In the genomic region with DNA sequence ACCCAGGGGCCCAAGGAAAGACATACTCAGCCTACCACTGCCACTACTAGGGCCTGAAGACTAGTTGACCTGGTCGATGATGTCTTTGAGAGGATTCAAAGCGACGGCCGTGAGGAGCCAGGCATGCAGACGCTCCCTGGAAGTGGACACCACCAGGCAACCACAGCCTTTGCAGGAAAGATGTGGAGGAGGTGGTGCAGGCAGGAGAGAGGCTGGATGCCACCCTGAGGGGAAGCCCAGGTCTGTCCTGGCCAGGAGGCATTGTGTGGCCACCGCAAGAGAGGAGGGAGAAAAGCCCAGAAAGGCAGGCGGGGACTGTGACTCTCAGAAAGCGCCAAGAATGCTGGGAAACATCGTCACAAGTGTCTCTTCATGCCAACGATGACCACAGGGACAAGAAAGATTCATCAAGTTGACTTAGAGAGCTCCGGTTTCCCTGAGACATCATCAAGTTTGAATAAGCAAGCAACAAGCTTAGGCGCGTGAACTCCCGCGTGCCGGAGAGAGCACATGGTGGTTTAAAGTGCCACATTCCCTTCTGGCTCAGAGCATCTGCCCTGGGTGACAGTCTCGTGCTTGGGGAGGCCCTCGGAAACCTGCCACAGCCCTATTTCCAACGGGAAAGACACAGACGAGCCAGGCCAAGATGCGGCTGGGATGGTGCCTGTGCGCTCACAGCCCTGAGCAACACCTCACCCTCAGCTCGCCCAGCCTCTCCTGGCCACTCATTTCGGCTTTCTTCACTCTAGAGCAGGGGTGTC, we compare ENCODE assay signal across 14 cellular contexts.
DNase-seq lines count a peak whose midpoint lies in the region; ATAC-seq, FAIRE-seq and TF ChIP-seq lines count a peak whose summit lies in the region.
"Had no signal": no experiment of that assay in that cellular context is flagged by ENCODE, and none has a peak within 500 bp of the region (broad histone marks: within the 10 kb centered on the region; RNA-seq: fewer than 3 reads in every experiment).

No MANE protein-coding gene starts in this region.

- FAIRE-seq in H1 (lab: Jason Lieb, UNC): no peak

- peak; percentile 19 for DNase-seq in activated CD8-positive, alpha-beta memory T cell treated with anti-CD3 and anti-CD28 coated beads for 24 hours
- no peak for DNase-seq in activated CD8-positive, alpha-beta memory T cell treated with anti-CD3 and anti-CD28 coated beads, Interleukin-2, amount 50 U/mL, for 48 hours
- no peak for DNase-seq in H1 (ENCODE audit: low read depth in 1 of 2, low spot score in 2 of 2)
- DNase-seq in mesenteric fat pad (ENCODE audit: low spot score): peak; percentile 47
- peak; percentile 17 for DNase-seq in ureter (ENCODE audit: low spot score)
- no peak for DNase-seq in activated effector memory CD4-positive, alpha-beta T cell treated with anti-CD3 and anti-CD28 coated beads, Interleukin-2, amount 50 U/mL, for 16 hours
- DNase-seq in SW 1271 (lab: John Stamatoyannopoulos, UW): no peak
- DNase-seq: COR-L47, GF-D8, GOT3 had no signal

- H2BK20ac ChIP-seq in H1 (ENCODE audit: low read length): no peak overlapping the region

- no peaks in the 10 kb centered on the region for H3K79me2 ChIP-seq in H1 (ENCODE audit: control insufficient read depth in 1 of 2, insufficient read depth in 2 of 2, low read length in 2 of 2)

- H4K20me1 ChIP-seq in H1 (replicated peaks in 1 of 2; ENCODE audit: control insufficient read depth in 1 of 2, insufficient read depth in 2 of 2, low read length in 2 of 2): peaks cover 0 to 2% of the 10 kb centered on the region in 2 experiments

- H3K36me3 ChIP-seq in H1 (ENCODE audit: control insufficient read depth in 2 of 4, insufficient read depth in 4 of 4, low read length in 3 of 4): no peaks in the 10 kb centered on the region

- H3K9ac ChIP-seq in H1 (replicated peaks in 1 of 4; ENCODE audit: extremely low read depth in 1 of 4, low read depth in 3 of 4, low read length in 3 of 4): no peak overlapping the region

- H4K5ac ChIP-seq in H1 (ENCODE audit: insufficient read length, low read depth, low read length): no peak overlapping the region

- TF ChIP-seq POLR2A in H1 (IDR thresholded peaks at IDR 0.05; ENCODE audit: control extremely low read depth in 1 of 2, low read depth in 2 of 2, low read length in 2 of 2): no peak

- WGBS in H1 (ENCODE audit: extremely low coverage in 1 of 2, insufficient coverage in 1 of 2, insufficient read length in 1 of 2, insufficient replicate concordance in 2 of 2, low coverage in 1 of 2, low lambda C conversion rate in 2 of 2, missing lambda C conversion rate in 1 of 2), 2 experiments: 91% methylated on average over 23 of the region's 24 CpGs; no CpG with 5 or more reads in 1 of the 2 experiments

- H3K4me3 ChIP-seq in H1 (ENCODE audit: extremely low read depth in 1 of 4, insufficient read depth in 2 of 4, low read depth in 3 of 4, low read length in 4 of 4): no peak overlapping the region

- H3K56ac ChIP-seq in H1 (replicated peaks; ENCODE audit: insufficient read length, low read depth, low read length): no peak overlapping the region

- CTCF ChIA-PET in H1 (lab: Charles Lee; ENCODE audit: partially characterized antibody): no interaction called here

- H3K27ac ChIP-seq in H1 (ENCODE audit: low read depth, low read length): no peak overlapping the region
- H3K27ac ChIP-seq: 22Rv1 had no signal

- POLR2A ChIA-PET in H1 (lab: Charles Lee; ENCODE audit: partially characterized antibody): no interaction called here

- no peak for ATAC-seq in GM21526 (IDR thresholded peaks at IDR 0.05; ENCODE audit: low FRiP score, unreplicated experiment)
- ATAC-seq: CD8-positive, alpha-beta T cell; HCT116 had no signal

- H3K4me2 ChIP-seq in H1 (ENCODE audit: insufficient read depth in 1 of 2, low read depth in 2 of 2, low read length in 2 of 2): no peak overlapping the region

- H3K23me2 ChIP-seq in H1 (ENCODE audit: low read depth, low read length): 0 out of 2 replicates have a peak, but pooled peaks cover 3% of the 10 kb centered on the region

- no peak for TF ChIP-seq CTCF in H1 (IDR thresholded peaks at IDR 0.05; ENCODE audit: control extremely low read depth in 1 of 3, insufficient read depth in 1 of 3, low read depth in 1 of 3, low read length in 3 of 3)

- TF ChIP-seq RAD21 in H1 (IDR thresholded peaks at IDR 0.05 in 1 of 2, conservative IDR thresholded peaks at IDR 0.05 in 1 of 2; ENCODE audit: low read depth in 2 of 2, low read length in 2 of 2): no peak

- no peak overlapping the region for H2BK15ac ChIP-seq in H1 (ENCODE audit: low read length)

- H2BK5ac ChIP-seq in H1 (ENCODE audit: low read depth, low read length): no peak overlapping the region

- H3K14ac ChIP-seq in H1 (ENCODE audit: insufficient read length): no peak overlapping the region

- no peaks in the 10 kb centered on the region; a peak in 1 of 7 replicates for H3K4me1 ChIP-seq in H1 (replicated peaks in 1 of 4; ENCODE audit: control insufficient read depth in 3 of 4, insufficient read depth in 4 of 4, low read length in 3 of 4)

- H3K18ac ChIP-seq in H1 (ENCODE audit: extremely low read depth, low read length): no peak overlapping the region

- H4K91ac ChIP-seq in H1 (replicated peaks; ENCODE audit: insufficient read length, low read length): no peak overlapping the region

- H3K4ac ChIP-seq in H1 (replicated peaks; ENCODE audit: insufficient read length, low read depth, low read length): no peak overlapping the region

- no peak overlapping the region for H4K8ac ChIP-seq in H1 (ENCODE audit: extremely low read depth, insufficient read depth, low read length)

- H2BK12ac ChIP-seq in H1 (ENCODE audit: low read depth, low read length): no peak overlapping the region

- H3K27me3 ChIP-seq in H1 (replicated peaks in 1 of 4; ENCODE audit: control insufficient read depth in 3 of 4, extremely low read depth in 1 of 4, insufficient read depth in 3 of 4, low read length in 3 of 4): no peaks in the 10 kb centered on the region

- 0 out of 2 replicates have a peak overlapping the region, but pooled peaks have one; percentile 39 for H2AFZ ChIP-seq in H1 (ENCODE audit: low read length)

- H3K9me3 ChIP-seq in H1 (ENCODE audit: insufficient read depth in 2 of 2, low read depth in 1 of 2, low read length in 1 of 2): no peaks in the 10 kb centered on the region

- H3K23ac ChIP-seq in H1 (ENCODE audit: insufficient read length): no peak overlapping the region

- H2BK120ac ChIP-seq in H1 (replicated peaks; ENCODE audit: low read depth, low read length): no peak overlapping the region

- TF ChIP-seq EP300 in H1 (IDR thresholded peaks at IDR 0.05; ENCODE audit: borderline replicate concordance in 1 of 2, low read depth in 2 of 2, low read length in 2 of 2): no peak

- H3K79me1 ChIP-seq in H1 (ENCODE audit: low read depth, low read length): no peaks in the 10 kb centered on the region

- H2AK5ac ChIP-seq in H1 (ENCODE audit: low read depth, low read length): no peak overlapping the region

TF ChIP-seq in H1, 55 proteins besides CTCF, POLR2A, EP300 and RAD21 (continues in another document):
- no peak for TF ChIP-seq RNF2 (IDR thresholded peaks at IDR 0.05; ENCODE audit: borderline replicate concordance, low read depth, low read length, missing control alignments, poor library complexity, severe bottlenecking)
- no peak for TF ChIP-seq HDAC2 (IDR thresholded peaks at IDR 0.05; ENCODE audit: borderline replicate concordance in 1 of 2, low read depth in 2 of 2, low read length in 2 of 2)
- no peak for TF ChIP-seq POLR2AphosphoS5 (IDR thresholded peaks at IDR 0.05; ENCODE audit: low read depth, low read length)
- no peak for TF ChIP-seq CBX8 (IDR thresholded peaks at IDR 0.05; ENCODE audit: borderline replicate concordance, low read depth, low read length)
- TF ChIP-seq, protein P1, sequence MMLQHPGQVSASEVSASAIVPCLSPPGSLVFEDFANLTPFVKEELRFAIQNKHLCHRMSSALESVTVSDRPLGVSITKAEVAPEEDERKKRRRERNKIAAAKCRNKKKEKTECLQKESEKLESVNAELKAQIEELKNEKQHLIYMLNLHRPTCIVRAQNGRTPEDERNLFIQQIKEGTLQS (IDR thresholded peaks at IDR 0.05; ENCODE audit: insufficient read depth, low read depth, low read length): no peak
- TF ChIP-seq SIRT6 (IDR thresholded peaks at IDR 0.05; ENCODE audit: low read length): no peak
- no peak for TF ChIP-seq CHD1 (IDR thresholded peaks at IDR 0.05; ENCODE audit: low read depth, low read length)
- no peak for TF ChIP-seq EZH2 (IDR thresholded peaks at IDR 0.05; ENCODE audit: low read depth, low read length, severe bottlenecking)
- no peak for TF ChIP-seq SAP30 (IDR thresholded peaks at IDR 0.05; ENCODE audit: insufficient read depth, insufficient replicate concordance, low read length)
- TF ChIP-seq EGR1 (IDR thresholded peaks at IDR 0.05; ENCODE audit: borderline replicate concordance, low read depth, low read length): no peak
- TF ChIP-seq ZNF274 (IDR thresholded peaks at IDR 0.05; ENCODE audit: borderline replicate concordance, extremely low read depth, low read length): no peak
- TF ChIP-seq USF2 (IDR thresholded peaks at IDR 0.05; ENCODE audit: low read length): no peak
- TF ChIP-seq CEBPB (IDR thresholded peaks at IDR 0.05; ENCODE audit: low read depth, low read length): no peak

Comparison
In these comparisons a context has a peak if more than half of its experiments do, and no peak if none do; other contexts are left out.
1. DNase-seq: peak in activated CD8-positive, alpha-beta memory T cell treated with anti-CD3 and anti-CD28 coated beads for 24 hours (single experiment), mesenteric fat pad (single experiment) and ureter (single experiment); none in activated CD8-positive, alpha-beta memory T cell treated with anti-CD3 and anti-CD28 coated beads, Interleukin-2, amount 50 U/mL, for 48 hours (single experiment), H1 (0 of 2), activated effector memory CD4-positive, alpha-beta T cell treated with anti-CD3 and anti-CD28 coated beads, Interleukin-2, amount 50 U/mL, for 16 hours (single experiment) and SW 1271 (0 of 2).